In the genomic region with DNA sequence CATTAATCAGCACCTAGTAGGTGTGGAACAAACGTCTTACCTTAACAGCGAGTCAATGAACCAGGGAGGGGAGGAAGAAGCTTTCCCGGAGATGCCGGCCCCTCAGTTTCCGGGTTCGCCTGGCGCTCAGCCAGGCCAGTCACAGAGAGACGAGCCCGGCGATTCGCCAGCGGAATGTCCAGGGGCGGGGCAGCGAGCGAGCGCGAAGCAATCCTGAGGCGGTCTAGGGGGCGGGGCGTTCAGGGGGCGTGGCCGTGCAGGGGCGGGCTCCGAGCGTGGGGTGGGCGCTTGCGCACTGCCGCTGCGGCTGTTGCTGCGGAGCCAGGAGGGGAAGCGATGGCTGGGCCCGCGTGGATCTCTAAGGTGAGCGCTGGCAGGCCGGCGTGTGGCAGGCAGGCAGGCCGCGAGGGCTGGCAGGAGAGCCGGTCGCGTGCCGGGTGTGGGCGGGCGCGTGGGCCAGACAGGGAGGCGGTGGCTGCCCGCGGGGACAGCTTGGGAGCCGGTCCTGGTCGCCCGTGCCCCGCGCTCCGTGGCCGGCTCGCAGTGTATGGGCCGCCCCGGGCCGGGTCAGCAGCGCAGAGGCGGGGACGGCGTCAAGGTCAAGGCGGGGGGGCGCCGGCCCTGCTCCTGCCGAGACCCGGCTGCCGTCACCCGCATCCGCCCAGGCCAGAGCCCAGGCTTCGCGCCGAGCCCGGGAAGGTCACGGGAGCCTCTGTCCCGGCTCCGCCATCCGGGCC, we compare ENCODE assay signal across 8 cellular contexts. TPM values are rescaled to one million over a fixed set of nuclear protein-coding genes. Genes with fewer than 3 reads are reported as not detected.
A peak's percentile ranks its signal among the peaks of the same experiment; 100 is the strongest.
DNase-seq lines count a peak whose midpoint lies in the region; ATAC-seq and TF ChIP-seq lines count a peak whose summit lies in the region.

A gene (plus strand): TSS at position 295 of the 737 bp plus-strand sequence. CDS start 42 bp downstream, at position 337.

- H3K36me3 Mint-ChIP-seq in endothelial cell (ENCODE audit: low read depth, unreplicated experiment), result peaks cover 3% of the 10 kb centered on the region

- peak within 1 kb of the TSS; percentile 93 for H3K4me3 Mint-ChIP-seq in endothelial cell (ENCODE audit: unreplicated experiment)

- no peaks in the 10 kb centered on the region for H3K9me3 Mint-ChIP-seq in endothelial cell (ENCODE audit: unreplicated experiment)

- H3K27me3 Mint-ChIP-seq in endothelial cell (ENCODE audit: unreplicated experiment), result peaks cover 8% of the 10 kb centered on the region

- peaks cover 30% of the 10 kb centered on the region for H3K4me1 ChIP-seq in OCI-LY3 (ENCODE audit: low read length)

- TF ChIP-seq CTCF in OCI-LY3 (IDR thresholded peaks at IDR 0.05; ENCODE audit: low read depth, low read length), result no peak
- TF ChIP-seq CTCF in endothelial cell (IDR thresholded peaks at IDR 0.05; ENCODE audit: unreplicated experiment), result no peak

- H3K4me2 ChIP-seq in OCI-LY3 (ENCODE audit: low read length), result peak within 1 kb of the TSS; percentile 90

- peaks cover 26% of the 10 kb centered on the region for H4K20me1 ChIP-seq in OCI-LY3 (ENCODE audit: insufficient read depth, low read length)

- H3K9ac ChIP-seq in OCI-LY3 (ENCODE audit: low read length), result peak within 1 kb of the TSS; percentile 88

- peaks cover 25% of the 10 kb centered on the region for H3K36me3 ChIP-seq in OCI-LY3 (replicated peaks; ENCODE audit: low read depth, low read length)

- ATAC-seq in GM21526 (IDR thresholded peaks at IDR 0.05; ENCODE audit: low FRiP score, unreplicated experiment), result peak; percentile 83

- peak; percentile 97 for DNase-seq in DMS 273 (lab: John Stamatoyannopoulos, UW; ENCODE audit: unreplicated experiment)
- DNase-seq in HuH-7.5 (ENCODE audit: low spot score), result peak; percentile 91
- peak; percentile 100 for DNase-seq in activated CD8-positive, alpha-beta memory T cell treated with anti-CD3 and anti-CD28 coated beads, Interleukin-2, amount 50 U/mL, for 48 hours
- DNase-seq in endothelial cell (ENCODE audit: low spot score), result peak; percentile 100
- DNase-seq in midbrain (lab: John Stamatoyannopoulos, UW), result peak; percentile 98
- peak; percentile 98 to 99 for DNase-seq in stimulated activated CD8-positive, alpha-beta memory T cell treated with anti-CD3 and anti-CD28 coated beads, Interleukin-15, amount 100 ng/mL, for 48 hours (ENCODE audit: low read depth in 2 of 2)

- peaks cover 8% of the 10 kb centered on the region for H3K4me1 Mint-ChIP-seq in endothelial cell (ENCODE audit: unreplicated experiment)

- H2AFZ ChIP-seq in OCI-LY3 (ENCODE audit: low read depth, low read length), result no peak within 1 kb of the TSS

- H3K9me3 ChIP-seq in OCI-LY3 (ENCODE audit: insufficient read depth, low read length), result no peaks in the 10 kb centered on the region

- H3K27me3 ChIP-seq in OCI-LY3 (ENCODE audit: low read depth, low read length), result no peaks in the 10 kb centered on the region

- peaks cover 50% of the 10 kb centered on the region for H3K79me2 ChIP-seq in OCI-LY3 (ENCODE audit: low read length)

- H3K27ac Mint-ChIP-seq in endothelial cell (ENCODE audit: unreplicated experiment), result peak within 1 kb of the TSS; percentile 88

- H3K27ac ChIP-seq in OCI-LY3 (ENCODE audit: low read length), result peak within 1 kb of the TSS; percentile 43

- H3K4me3 ChIP-seq in OCI-LY3 (ENCODE audit: low read length), result peak within 1 kb of the TSS; percentile 89

RNA-seq across cellular contexts. Expression of the gene that starts here (rescaled TPM):
- total RNA-seq in endothelial cell (ENCODE audit: unreplicated experiment), result 19.9 TPM

Comparison
In these comparisons a context has a peak if more than half of its experiments do, and no peak if none do; other contexts are left out.
1. Peak in every context shown above with its lines: DNase-seq, ATAC-seq, H3K4me3 ChIP-seq and H3K27ac ChIP-seq.